1 cellular context compared by ENCODE assay signal in genomic region chr6:21611485-21611884, GRCh38.
TF ChIP-seq lines count a peak whose summit lies in the region.

No MANE protein-coding gene starts in this region.

TF ChIP-seq in SK-N-SH treated with all-trans-retinoic acid at 6 μM for 48 hours, 23 proteins besides CTCF, POLR2A, EP300 and RAD21 (continued from another document):
- TF ChIP-seq POU6F1 (CRISPR knock-in tag; IDR thresholded peaks at IDR 0.05; ENCODE audit: borderline replicate concordance, low read depth) (no peak), TCF4 (CRISPR knock-in tag; IDR thresholded peaks at IDR 0.05; ENCODE audit: borderline replicate concordance) (no peak), ZNF70 (CRISPR knock-in tag; IDR thresholded peaks at IDR 0.05) (no peak), ZC3H10 (CRISPR knock-in tag; IDR thresholded peaks at IDR 0.05) (no peak), OSR1 (CRISPR knock-in tag; IDR thresholded peaks at IDR 0.05) (no peak), PATZ1 (CRISPR knock-in tag; IDR thresholded peaks at IDR 0.05; ENCODE audit: borderline replicate concordance) (no peak), ZFP3 (CRISPR knock-in tag; IDR thresholded peaks at IDR 0.05) (no peak), CSDC2 (CRISPR knock-in tag; IDR thresholded peaks at IDR 0.05) (no peak), GLIS3 (CRISPR knock-in tag; IDR thresholded peaks at IDR 0.05) (no peak)
